2 cellular contexts compared by ENCODE assay signal in the genomic region with DNA sequence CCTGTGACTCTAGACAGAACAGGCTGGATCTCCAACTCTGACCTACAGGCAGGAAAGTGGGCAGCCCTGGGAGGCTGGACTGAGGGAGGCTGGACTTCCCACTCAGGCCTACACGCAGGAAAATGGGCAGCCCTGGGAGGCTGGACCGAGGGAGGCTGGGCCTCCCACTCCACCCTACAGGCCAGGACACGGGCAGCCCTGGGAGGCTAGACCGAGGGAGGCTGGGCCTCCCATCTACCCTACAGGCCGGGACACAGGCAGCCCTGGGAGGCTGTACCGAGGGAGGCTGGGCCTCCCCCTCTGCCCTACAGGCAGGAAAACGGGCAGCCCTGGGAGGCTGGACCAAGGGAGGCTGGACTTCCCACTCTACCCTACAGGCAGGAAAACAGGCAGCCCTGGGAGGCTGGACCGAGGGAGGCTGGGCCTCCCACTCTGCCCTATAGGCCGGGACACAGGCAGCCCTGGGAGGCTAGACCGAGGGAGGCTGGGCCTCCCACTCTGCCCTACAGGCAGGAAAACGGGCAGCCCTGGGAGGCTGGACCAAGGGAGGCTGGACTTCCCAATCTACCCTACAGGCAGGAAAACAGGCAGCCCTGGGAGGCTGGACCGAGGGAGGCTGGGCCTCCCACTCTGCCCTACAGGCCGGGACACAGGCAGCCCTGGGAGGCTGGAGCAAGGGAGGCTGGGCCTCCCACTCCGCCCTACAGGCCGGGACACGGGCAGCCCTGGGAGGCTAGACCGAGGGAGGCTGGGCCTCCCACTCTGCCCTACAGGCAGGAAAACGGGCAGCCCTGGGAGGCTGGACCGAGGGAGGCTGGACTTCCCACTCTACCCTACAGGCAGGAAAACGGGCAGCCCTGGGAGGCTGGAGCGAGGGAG.
TF ChIP-seq lines count a peak whose summit lies in the region.

No MANE protein-coding gene starts in this region.

TF ChIP-seq in HEK293, 187 proteins besides CTCF, POLR2A, EP300 and RAD21:
- peak; percentile 96 for TF ChIP-seq ZNF335 (tag by site-specific recombination; conservative IDR thresholded peaks at IDR 0.05)
- 0 out of 2 replicates have a peak, but pooled peaks have one; percentile 25 for TF ChIP-seq KLF8 (tag by site-specific recombination; IDR thresholded peaks at IDR 0.05)
- TF ChIP-seq GLIS1 (tag by site-specific recombination; IDR thresholded peaks at IDR 0.05) = peak; percentile 89
- TF ChIP-seq ZFHX2 (tag by site-specific recombination; conservative IDR thresholded peaks at IDR 0.05) = 0 out of 2 replicates have a peak, but pooled peaks have one; percentile 15

TF ChIP-seq in HepG2, 621 proteins besides CTCF, POLR2A, EP300 and RAD21:
- TF ChIP-seq, protein P1, sequence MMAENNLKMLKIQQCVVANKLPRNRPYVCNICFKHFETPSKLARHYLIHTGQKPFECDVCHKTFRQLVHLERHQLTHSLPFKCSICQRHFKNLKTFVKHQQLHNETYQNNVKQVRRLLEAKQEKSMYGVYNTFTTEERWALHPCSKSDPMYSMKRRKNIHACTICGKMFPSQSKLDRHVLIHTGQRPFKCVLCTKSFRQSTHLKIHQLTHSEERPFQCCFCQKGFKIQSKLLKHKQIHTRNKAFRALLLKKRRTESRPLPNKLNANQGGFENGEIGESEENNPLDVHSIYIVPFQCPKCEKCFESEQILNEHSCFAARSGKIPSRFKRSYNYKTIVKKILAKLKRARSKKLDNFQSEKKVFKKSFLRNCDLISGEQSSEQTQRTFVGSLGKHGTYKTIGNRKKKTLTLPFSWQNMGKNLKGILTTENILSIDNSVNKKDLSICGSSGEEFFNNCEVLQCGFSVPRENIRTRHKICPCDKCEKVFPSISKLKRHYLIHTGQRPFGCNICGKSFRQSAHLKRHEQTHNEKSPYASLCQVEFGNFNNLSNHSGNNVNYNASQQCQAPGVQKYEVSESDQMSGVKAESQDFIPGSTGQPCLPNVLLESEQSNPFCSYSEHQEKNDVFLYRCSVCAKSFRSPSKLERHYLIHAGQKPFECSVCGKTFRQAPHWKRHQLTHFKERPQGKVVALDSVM (CRISPR knock-in tag; IDR thresholded peaks at IDR 0.05) = peak; percentile 89
